Comparison of ENCODE assay signal across 8 cellular contexts in genomic region chrX:103918584-103919335, GRCh38. TPM values are rescaled to one million over a fixed set of nuclear protein-coding genes. Genes with fewer than 3 reads are reported as not detected.
DNase-seq lines count a peak whose midpoint lies in the region; ATAC-seq and TF ChIP-seq lines count a peak whose summit lies in the region.

No MANE protein-coding gene starts in this region.

- H3K27me3 Mint-ChIP-seq in activated CD4-positive, alpha-beta T cell treated with anti-CD3 and anti-CD28 coated beads for 36 hours: no peaks in the 10 kb centered on the region
- peaks cover 12% of the 10 kb centered on the region for H3K27me3 Mint-ChIP-seq in dendritic cell treated with granulocyte-macrophage colony-stimulating factor and Interleukin-4, amounts not matched to agents 40 ng/mL and 50 ng/mL, for 4 days

- H3K4me1 Mint-ChIP-seq in activated CD4-positive, alpha-beta T cell treated with anti-CD3 and anti-CD28 coated beads for 36 hours: peaks cover 15% of the 10 kb centered on the region
- H3K4me1 Mint-ChIP-seq in dendritic cell treated with granulocyte-macrophage colony-stimulating factor and Interleukin-4, amounts not matched to agents 40 ng/mL and 50 ng/mL, for 4 days (ENCODE audit: low read depth): peaks cover 18% of the 10 kb centered on the region

- peak overlapping the region in 1 of 3 donors; percentile 38 for H3K27ac ChIP-seq in right lobe of liver

- H3K36me3 ChIP-seq in right lobe of liver: no peaks in the 10 kb centered on the region

- no peak for TF ChIP-seq POLR2A in right lobe of liver (IDR thresholded peaks at IDR 0.05)

- peak overlapping the region; percentile 29 to 49 (median 37) for H3K4me3 ChIP-seq in right lobe of liver

- no peaks in the 10 kb centered on the region for H3K9me3 ChIP-seq in right lobe of liver

- H3K4me3 Mint-ChIP-seq in activated CD4-positive, alpha-beta T cell treated with anti-CD3 and anti-CD28 coated beads for 36 hours: peak overlapping the region; percentile 90
- H3K4me3 Mint-ChIP-seq in dendritic cell treated with granulocyte-macrophage colony-stimulating factor and Interleukin-4, amounts not matched to agents 40 ng/mL and 50 ng/mL, for 4 days: peak overlapping the region; percentile 81

- no peaks in the 10 kb centered on the region for H3K9me3 Mint-ChIP-seq in activated CD4-positive, alpha-beta T cell treated with anti-CD3 and anti-CD28 coated beads for 36 hours (ENCODE audit: low read depth)
- no peaks in the 10 kb centered on the region for H3K9me3 Mint-ChIP-seq in dendritic cell treated with granulocyte-macrophage colony-stimulating factor and Interleukin-4, amounts not matched to agents 40 ng/mL and 50 ng/mL, for 4 days

- DNase-seq in AG20443 (ENCODE audit: low spot score) (peak; percentile 70), NCI-H2171 treated with DMSO at 0.1 percent for 48 hours (lab: John Stamatoyannopoulos, UW) (peak; percentile 61), right lobe of liver (peak; percentile 43 to 57 (median 49))
- DNase-seq in activated CD4-positive, alpha-beta T cell treated with anti-CD3 and anti-CD28 coated beads for 36 hours: peak; percentile 82
- DNase-seq in stimulated activated CD4-positive, alpha-beta T cell treated with anti-CD3 and anti-CD28 coated beads, Interleukin-4, amount 100 ng/mL, for 4 hours: peak; percentile 41 to 46

- ATAC-seq in GM18870 (IDR thresholded peaks at IDR 0.05; ENCODE audit: unreplicated experiment) (peak; percentile 44), HG03066 (IDR thresholded peaks at IDR 0.05; ENCODE audit: low read depth, unreplicated experiment) (peak; percentile 49), right lobe of liver (peak; percentile 81 to 87 (median 82))
- ATAC-seq in activated CD4-positive, alpha-beta T cell treated with anti-CD3 and anti-CD28 coated beads for 36 hours: peak; percentile 89

- H3K27ac Mint-ChIP-seq in activated CD4-positive, alpha-beta T cell treated with anti-CD3 and anti-CD28 coated beads for 36 hours: peak overlapping the region; percentile 94
- peak overlapping the region; percentile 71 for H3K27ac Mint-ChIP-seq in dendritic cell treated with granulocyte-macrophage colony-stimulating factor and Interleukin-4, amounts not matched to agents 40 ng/mL and 50 ng/mL, for 4 days

- WGBS in right lobe of liver (ENCODE audit: insufficient coverage, low coverage, low lambda C conversion rate, missing lambda C conversion rate): 32% methylated on average over 7 of the region's 65 CpGs

- intact Hi-C loops in activated CD4-positive, alpha-beta T cell treated with anti-CD3 and anti-CD28 coated beads for 36 hours (cut with DNase I, micrococcal nuclease): loop anchor here (1.0 to 5.0 kb wide), 6 partner anchors 22 to 608 kb away; partner anchors contain the start of genes MORF4L2 (in 2 of the 2), BEX2 (in 1 of the 2) and SLC25A53 (in 1 of the 2)
- intact Hi-C loops in dendritic cell treated with granulocyte-macrophage colony-stimulating factor and Interleukin-4, amounts not matched to agents 40 ng/mL and 50 ng/mL, for 4 days (cut with micrococcal nuclease): no loop called here
- intact Hi-C loops in right lobe of liver (cut with DNase I): no loop called here

- peaks cover 0 to 10% of the 10 kb centered on the region in 2 donors for H3K27me3 ChIP-seq in right lobe of liver

- CTCF ChIA-PET in activated CD4-positive, alpha-beta T cell treated with anti-CD3 and anti-CD28 coated beads for 36 hours (lab: Charles Lee): interaction anchor here (0.6 to 3.0 kb wide), 14 partner anchors 11 to 238 kb away, joined by 3 to 14 read pairs (median 4); partner anchors contain the start of genes RAB9B and SLC25A53

- no peaks in the 10 kb centered on the region for H3K4me1 ChIP-seq in right lobe of liver

- POLR2A ChIA-PET in activated CD4-positive, alpha-beta T cell treated with anti-CD3 and anti-CD28 coated beads for 36 hours (lab: Charles Lee): interaction anchor here (1.1 kb wide), 1 partner anchor 59 kb away, joined by 5 read pairs; no protein-coding TSS in a partner anchor

- H3K36me3 Mint-ChIP-seq in activated CD4-positive, alpha-beta T cell treated with anti-CD3 and anti-CD28 coated beads for 36 hours (ENCODE audit: low read depth): peaks cover 16% of the 10 kb centered on the region
- H3K36me3 Mint-ChIP-seq in dendritic cell treated with granulocyte-macrophage colony-stimulating factor and Interleukin-4, amounts not matched to agents 40 ng/mL and 50 ng/mL, for 4 days (ENCODE audit: low read depth): no peaks in the 10 kb centered on the region

- no peak for TF ChIP-seq CTCF in right lobe of liver (IDR thresholded peaks at IDR 0.05)

RNA-seq across cellular contexts. Expression of gene TMSB15B, which starts 43.7 kb away (rescaled TPM):
- total RNA-seq in activated CD4-positive, alpha-beta T cell treated with anti-CD3 and anti-CD28 coated beads for 36 hours: 1 to 10 TPM; 4.1 to 7.3 TPM
- total RNA-seq in right lobe of liver: under 1 TPM in 2 of 6 experiments, not detected in 4; 0.24 to 0.42 TPM

Comparison
In these comparisons a context has a peak if more than half of its experiments do, and no peak if none do; other contexts are left out.
1. intact Hi-C loops: an anchor here in activated CD4-positive, alpha-beta T cell treated with anti-CD3 and anti-CD28 coated beads for 36 hours (1.0 to 5.0 kb wide); none called in dendritic cell treated with granulocyte-macrophage colony-stimulating factor and Interleukin-4, amounts not matched to agents 40 ng/mL and 50 ng/mL, for 4 days and right lobe of liver.